12 cellular contexts compared by ENCODE assay signal in the genomic region with DNA sequence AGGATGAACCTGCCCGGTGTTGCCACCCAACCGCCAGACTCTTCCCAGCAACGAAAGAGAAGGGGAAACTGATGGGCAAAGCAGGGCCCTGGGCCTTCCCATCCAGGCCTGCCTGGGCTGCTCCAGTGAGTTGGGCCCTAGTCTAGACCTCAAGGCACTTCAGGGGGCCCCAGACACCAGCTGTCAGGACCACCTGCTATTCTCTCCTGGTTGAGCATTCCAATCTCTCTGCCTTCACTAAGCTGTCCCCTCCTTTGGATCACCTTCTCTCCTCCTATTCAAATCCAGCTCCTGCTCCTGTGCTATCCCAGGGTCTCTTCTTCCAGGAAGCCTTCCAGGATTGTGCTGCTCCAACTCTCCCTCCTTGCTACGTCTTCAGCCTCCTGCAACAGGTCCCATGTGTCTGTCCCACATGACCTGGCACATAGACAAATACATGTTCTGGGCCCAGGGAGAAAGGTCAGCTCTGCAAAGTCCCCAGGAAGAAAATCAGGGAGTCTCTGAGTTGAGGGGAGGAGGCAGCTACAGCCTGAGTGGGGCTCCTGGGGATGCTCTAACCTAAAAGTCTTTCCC. TPM values are rescaled to one million over a fixed set of nuclear protein-coding genes. Genes with fewer than 3 reads are reported as not detected.
A peak's percentile ranks its signal among the peaks of the same experiment; 100 is the strongest.
DNase-seq lines count a peak whose midpoint lies in the region; TF ChIP-seq lines count a peak whose summit lies in the region.
"Had no signal": no experiment of that assay in that cellular context is flagged by ENCODE, and none has a peak within 500 bp of the region (broad histone marks: within the 10 kb centered on the region; RNA-seq: fewer than 3 reads in every experiment).

No MANE protein-coding gene starts in this region.

- H3K4me1 ChIP-seq in NT2/D1 (ENCODE audit: insufficient read depth, insufficient read length) (peaks cover 11% of the 10 kb centered on the region), sigmoid colon (peaks cover 0 to 54% (median 41%) of the 10 kb centered on the region in 4 donors), ovary (ENCODE audit: insufficient read depth) (no peaks in the 10 kb centered on the region)

- H3K9ac ChIP-seq in NT2/D1 (ENCODE audit: insufficient read length, low read depth), result peak overlapping the region; percentile 42

- no peak for DNase-seq in T-helper 2 cell treated with Interferon-gamma antibody and Interleukin-4, amounts not matched to agents 5 μg/mL and 100 μg/mL, for 36 hours (ENCODE audit: low spot score)
- DNase-seq in T-helper 2 cell, result no peak
- DNase-seq in NT2/D1 (ENCODE audit: low read depth, low spot score), result no peak
- DNase-seq in epidermal melanocyte (ENCODE audit: insufficient read length, low spot score), result peak; percentile 10
- DNase-seq in sigmoid colon, result no peak
- no peak for DNase-seq in ovary
- DNase-seq in SHP77 (lab: John Stamatoyannopoulos, UW), result no peak
- no peak for DNase-seq in EL
- DNase-seq: activated CD8-positive, alpha-beta memory T cell treated with anti-CD3 and anti-CD28 coated beads, Interleukin-2, amount 10 ng/mL, durations not matched to agents 7 days and 5 days; mesendoderm; thyroid gland had no signal

- peak overlapping the region; percentile 13 for H3K4me3 Mint-ChIP-seq in T-helper 2 cell treated with Interferon-gamma antibody and Interleukin-4, amounts not matched to agents 5 μg/mL and 100 μg/mL, for 36 hours
- H3K4me3 Mint-ChIP-seq: activated CD8-positive, alpha-beta memory T cell treated with anti-CD3 and anti-CD28 coated beads, Interleukin-2, amount 10 ng/mL, durations not matched to agents 7 days and 5 days had no signal

- H3K36me3 ChIP-seq in NT2/D1 (ENCODE audit: insufficient read depth, insufficient read length, low read length) (peaks cover 6% of the 10 kb centered on the region), sigmoid colon (no peaks in the 10 kb centered on the region), ovary (no peaks in the 10 kb centered on the region)
- H3K36me3 ChIP-seq: thyroid gland had no signal

- WGBS in sigmoid colon, 2 donors, result 75 to 77% methylated on average over 4 of the region's 4 CpGs
- WGBS in ovary, 3 donors, result 66 to 76% (median 73%) methylated on average over 4 of the region's 4 CpGs

- H3K9me3 ChIP-seq in NT2/D1 (ENCODE audit: insufficient read depth, low read length) (no peaks in the 10 kb centered on the region), sigmoid colon (no peaks in the 10 kb centered on the region), ovary (no peaks in the 10 kb centered on the region)
- H3K9me3 ChIP-seq: thyroid gland had no signal

- H3K4me1 Mint-ChIP-seq in T-helper 2 cell treated with Interferon-gamma antibody and Interleukin-4, amounts not matched to agents 5 μg/mL and 100 μg/mL, for 36 hours (ENCODE audit: low read depth), result peaks cover 36% of the 10 kb centered on the region

- no peak overlapping the region for H3K27ac Mint-ChIP-seq in T-helper 2 cell treated with Interferon-gamma antibody and Interleukin-4, amounts not matched to agents 5 μg/mL and 100 μg/mL, for 36 hours
- H3K27ac Mint-ChIP-seq: activated CD8-positive, alpha-beta memory T cell treated with anti-CD3 and anti-CD28 coated beads, Interleukin-2, amount 10 ng/mL, durations not matched to agents 7 days and 5 days; IgD-negative memory B cell had no signal

- TF ChIP-seq POLR2A in sigmoid colon (IDR thresholded peaks at IDR 0.05) (no peak), ovary (IDR thresholded peaks at IDR 0.05) (no peak)

- peaks cover 16% of the 10 kb centered on the region for H3K27me3 ChIP-seq in NT2/D1 (ENCODE audit: insufficient read depth, insufficient read length)
- H3K27me3 ChIP-seq in sigmoid colon, result no peaks in the 10 kb centered on the region
- H3K27me3 ChIP-seq in ovary, result no peaks in the 10 kb centered on the region
- H3K27me3 ChIP-seq: thyroid gland had no signal

- H3K4me3 ChIP-seq in NT2/D1 (ENCODE audit: insufficient read length, low read depth) (no peak overlapping the region), sigmoid colon (no peak overlapping the region), ovary (no peak overlapping the region)
- H3K4me3 ChIP-seq: thyroid gland had no signal

- intact Hi-C loops in sigmoid colon (cut with DNase I) (loop anchor here (5.0 kb wide), 1 partner anchor 49 kb away; the partner anchor contains the start of gene VPS37D), ovary (cut with DNase I) (no loop called here)

- no peak for TF ChIP-seq CTCF in sigmoid colon (IDR thresholded peaks at IDR 0.05)
- TF ChIP-seq CTCF in ovary (IDR thresholded peaks at IDR 0.05), result no peak

- TF ChIP-seq EP300 in sigmoid colon (IDR thresholded peaks at IDR 0.05), result no peak
- TF ChIP-seq EP300 in ovary (IDR thresholded peaks at IDR 0.05), result no peak

- H3K27ac ChIP-seq in sigmoid colon (peak overlapping the region; percentile 67 to 85 (median 76)), ovary (no peak overlapping the region)
- H3K27ac ChIP-seq: thyroid gland had no signal

- H3K9me3 Mint-ChIP-seq in T-helper 2 cell treated with Interferon-gamma antibody and Interleukin-4, amounts not matched to agents 5 μg/mL and 100 μg/mL, for 36 hours, result no peaks in the 10 kb centered on the region

- peaks cover 11% of the 10 kb centered on the region for H3K36me3 Mint-ChIP-seq in T-helper 2 cell treated with Interferon-gamma antibody and Interleukin-4, amounts not matched to agents 5 μg/mL and 100 μg/mL, for 36 hours (ENCODE audit: low read depth)
- H3K36me3 Mint-ChIP-seq: IgD-negative memory B cell had no signal

- H3K27me3 Mint-ChIP-seq in T-helper 2 cell treated with Interferon-gamma antibody and Interleukin-4, amounts not matched to agents 5 μg/mL and 100 μg/mL, for 36 hours (ENCODE audit: low read depth), result peaks cover 12% of the 10 kb centered on the region

RNA-seq across cellular contexts. Expression of gene STX1A, which starts 3.1 kb away (rescaled TPM):
- total RNA-seq in sigmoid colon (10 to 100 TPM; 16.1 to 24.6 (median 19.8) TPM), ovary (10 to 100 TPM in 1 of 7 donors, 1 to 10 TPM in 6; 4.5 to 11.3 (median 6.4) TPM)
- polyA plus RNA-seq in sigmoid colon (1 to 10 TPM; 1.8 to 5.7 (median 2.4) TPM), ovary (1 to 10 TPM; 1.6 to 5.1 TPM)

RNA-seq across cellular contexts. Expression of gene ABHD11, which starts 22.2 kb away (rescaled TPM):
- 10 to 100 TPM in 2 of 4 donors, 1 to 10 TPM in 2; 5.4 to 13.0 (median 9.2) TPM for total RNA-seq in sigmoid colon
- 10 to 100 TPM; 79.3 to 91.3 (median 81.7) TPM for polyA plus RNA-seq in sigmoid colon
- total RNA-seq in ovary, result 10 to 100 TPM in 4 of 7 donors, 1 to 10 TPM in 3; 8.0 to 34.6 (median 11.4) TPM
- polyA plus RNA-seq in ovary, result 10 to 100 TPM; 10.7 to 11.9 TPM

RNA-seq across cellular contexts. Expression of gene BUD23, which starts 33.0 kb away (rescaled TPM):
- total RNA-seq in sigmoid colon, result 10 to 100 TPM; 36.8 to 42.4 (median 39.0) TPM
- 10 to 100 TPM; 34.2 to 86.8 (median 36.0) TPM for polyA plus RNA-seq in sigmoid colon
- total RNA-seq in ovary, result 10 to 100 TPM; 19.8 to 62.9 (median 53.3) TPM
- polyA plus RNA-seq in ovary, result 10 to 100 TPM; 49.0 to 52.3 TPM

RNA-seq across cellular contexts. Expression of gene DNAJC30, which starts 33.2 kb away (rescaled TPM):
- total RNA-seq in sigmoid colon (1 to 10 TPM; 3.3 to 7.6 (median 5.8) TPM), ovary (10 to 100 TPM in 5 of 7 donors, 1 to 10 TPM in 2; 7.1 to 16.1 (median 13.0) TPM)
- polyA plus RNA-seq in sigmoid colon (1 to 10 TPM; 5.1 to 9.4 (median 6.6) TPM), ovary (1 to 10 TPM; 7.5 to 8.8 TPM)

RNA-seq across cellular contexts. Expression of gene VPS37D, which starts 48.8 kb away (rescaled TPM):
- 1 to 10 TPM; 1.6 to 8.7 (median 4.4) TPM for total RNA-seq in sigmoid colon
- polyA plus RNA-seq in sigmoid colon, result 1 to 10 TPM in 1 of 3 donors, under 1 TPM in 1, not detected in 1; 0.60 to 1.0 TPM
- total RNA-seq in ovary, result 1 to 10 TPM; 4.7 to 8.8 (median 6.3) TPM
- 1 to 10 TPM in 1 of 2 donors, under 1 TPM in 1; 0.28 to 6.1 TPM for polyA plus RNA-seq in ovary
- total RNA-seq: activated CD8-positive, alpha-beta memory T cell treated with anti-CD3 and anti-CD28 coated beads, Interleukin-2, amount 10 ng/mL, durations not matched to agents 7 days and 5 days had no signal

Comparison
In these comparisons a context has a peak if more than half of its experiments do, and no peak if none do; other contexts are left out.
1. H3K27ac ChIP-seq: peak in sigmoid colon (4 of 4); none in ovary (0 of 2).